1 cellular context compared by ENCODE assay signal in genomic region chr4:24517676-24518075, GRCh38.
TF ChIP-seq lines count a peak whose summit lies in the region.

No MANE protein-coding gene starts in this region.

TF ChIP-seq in HEK293, 187 proteins besides CTCF, POLR2A, EP300 and RAD21 (continued from another document):
- no peak for TF ChIP-seq REST (tag by site-specific recombination; IDR thresholded peaks at IDR 0.05)
- no peak for TF ChIP-seq SP2 (tag by site-specific recombination; IDR thresholded peaks at IDR 0.05)
- no peak for TF ChIP-seq ZNF391 (tag by site-specific recombination; IDR thresholded peaks at IDR 0.05; ENCODE audit: borderline replicate concordance, low read depth)
- no peak for TF ChIP-seq ZNF747 (tag by site-specific recombination; IDR thresholded peaks at IDR 0.05)
- TF ChIP-seq ZNF148 (tag by site-specific recombination; IDR thresholded peaks at IDR 0.05; ENCODE audit: borderline replicate concordance), result no peak
- TF ChIP-seq PRDM2 (tag by site-specific recombination; IDR thresholded peaks at IDR 0.05; ENCODE audit: borderline replicate concordance), result no peak
- no peak for TF ChIP-seq ZNF571 (tag by site-specific recombination; IDR thresholded peaks at IDR 0.05)
- TF ChIP-seq KLF17 (tag by site-specific recombination; IDR thresholded peaks at IDR 0.05), result no peak
- TF ChIP-seq ZNF398 (tag by site-specific recombination; IDR thresholded peaks at IDR 0.05), result no peak
- TF ChIP-seq ZNF214 (tag by site-specific recombination; IDR thresholded peaks at IDR 0.05; ENCODE audit: borderline replicate concordance), result no peak
- TF ChIP-seq ZNF23 (tag by site-specific recombination; IDR thresholded peaks at IDR 0.05; ENCODE audit: borderline replicate concordance), result no peak
